16 cellular contexts compared by ENCODE assay signal in the genomic region with DNA sequence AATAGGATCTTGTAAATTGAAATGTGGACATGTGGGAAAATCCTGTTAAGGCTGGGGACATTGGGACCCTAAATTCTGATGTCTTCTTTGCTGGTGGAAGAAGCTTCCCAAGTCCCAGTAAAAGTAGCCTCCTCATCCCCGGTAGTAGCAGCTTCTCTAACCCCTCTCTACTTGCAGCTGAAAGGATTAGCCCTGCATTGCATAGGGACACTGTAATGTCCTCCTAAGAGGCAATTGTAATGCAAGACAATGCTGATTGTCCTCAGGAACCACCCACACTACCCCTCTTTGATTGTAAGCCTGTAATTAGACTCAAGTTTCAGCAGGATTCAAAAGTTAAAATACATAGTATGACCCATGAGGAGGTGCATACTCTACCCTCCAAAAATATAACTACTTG.
"Had no signal": no experiment of that assay in that cellular context is flagged by ENCODE, and none has a peak within 500 bp of the region (broad histone marks: within the 10 kb centered on the region; RNA-seq: fewer than 3 reads in every experiment).

No MANE protein-coding gene starts in this region.

- H3K4me3 ChIP-seq: adrenal gland, cardiac muscle cell, colonic mucosa, left lung, prostate gland, right lobe of liver, vagina had no signal

- DNase-seq: activated CD4-positive, alpha-beta T cell treated with anti-CD3 and anti-CD28 coated beads for 4 hours; activated CD8-positive, alpha-beta memory T cell treated with anti-CD3 and anti-CD28 coated beads, Interleukin-2, amount 50 U/mL, for 4 hours; activated CD8-positive, alpha-beta T cell treated with anti-CD3 and anti-CD28 coated beads, Interleukin-2, amount 10 ng/mL, durations not matched to agents 7 days and 5 days; activated effector memory CD4-positive, alpha-beta T cell treated with anti-CD3 and anti-CD28 coated beads, Interleukin-2, amount 50 U/mL, for 16 hours; activated T-cell treated with anti-CD3 and anti-CD28 coated beads, Interleukin-2, amount 50 U/mL, for 48 hours; adrenal gland; colonic mucosa; left lung; mammary epithelial cell; natural killer cell; occipital lobe; right lobe of liver had no signal

- ATAC-seq: activated CD8-positive, alpha-beta T cell treated with anti-CD3 and anti-CD28 coated beads, Interleukin-2, amount 10 ng/mL, durations not matched to agents 7 days and 5 days; esophagus mucosa; left lung; natural killer cell; right lobe of liver had no signal

- H3K27ac ChIP-seq: adrenal gland, cardiac muscle cell, colonic mucosa, left lung, prostate gland, right lobe of liver, vagina had no signal

- H3K27me3 ChIP-seq: adrenal gland, cardiac muscle cell, colonic mucosa, left lung, right lobe of liver, vagina had no signal

- H3K36me3 ChIP-seq: adrenal gland, cardiac muscle cell, colonic mucosa, left lung, prostate gland, right lobe of liver, vagina had no signal

- H3K4me1 ChIP-seq: adrenal gland, colonic mucosa, left lung, prostate gland, right lobe of liver, vagina had no signal

- H3K9me3 ChIP-seq: adrenal gland, colonic mucosa, prostate gland, right lobe of liver, vagina had no signal
